Comparison of ENCODE assay signal across 8 cellular contexts in genomic region chr11:134036484-134037092, GRCh38. TPM values are rescaled to one million over a fixed set of nuclear protein-coding genes. Genes with fewer than 3 reads are reported as not detected.
DNase-seq lines count a peak whose midpoint lies in the region; ATAC-seq and TF ChIP-seq lines count a peak whose summit lies in the region.

No MANE protein-coding gene starts in this region.

- H3K9me3 Mint-ChIP-seq in Calu3 (ENCODE audit: low read depth, unreplicated experiment) (peaks cover 2% of the 10 kb centered on the region), T-cell (no peaks in the 10 kb centered on the region)

- H3K4me1 ChIP-seq in fibroblast of lung (ENCODE audit: control insufficient read depth, extremely low read depth, insufficient read depth, low read length) (peaks cover 25% of the 10 kb centered on the region), parathyroid adenoma (peaks cover 14% of the 10 kb centered on the region)

- BruUV-seq in Calu3 (replicated peaks; lab: Mats Ljungman, UMichigan) = no TSS peak

- H3K27ac Mint-ChIP-seq in Calu3 (ENCODE audit: unreplicated experiment) = no peak overlapping the region
- H3K27ac Mint-ChIP-seq in T-cell = peak overlapping the region; percentile 91 to 96

- H3K27me3 Mint-ChIP-seq in Calu3 (ENCODE audit: unreplicated experiment) = peaks cover 53% of the 10 kb centered on the region
- peaks cover 0 to 7% of the 10 kb centered on the region in 2 donors for H3K27me3 Mint-ChIP-seq in T-cell

- no peaks in the 10 kb centered on the region for H3K79me2 ChIP-seq in fibroblast of lung (ENCODE audit: control insufficient read depth, insufficient read depth, low read length)
- H3K79me2 ChIP-seq in parathyroid adenoma = no peaks in the 10 kb centered on the region

- peak overlapping the region; percentile 19 for H2AFZ ChIP-seq in fibroblast of lung (ENCODE audit: low read length)
- H2AFZ ChIP-seq in parathyroid adenoma = peak overlapping the region; percentile 92

- H3K36me3 ChIP-seq in fibroblast of lung (ENCODE audit: control insufficient read depth, insufficient read depth, low read length) = no peaks in the 10 kb centered on the region
- no peaks in the 10 kb centered on the region for H3K36me3 ChIP-seq in parathyroid adenoma (ENCODE audit: control insufficient read depth, insufficient read depth, low read length)

- no peaks in the 10 kb centered on the region for H4K20me1 ChIP-seq in fibroblast of lung (ENCODE audit: control insufficient read depth, extremely low read depth, insufficient read depth, low read length)

- peak; percentile 15 to 30 (median 27) for ATAC-seq in T-cell (replicated peaks in 1 of 4)
- ATAC-seq in HG03571 (IDR thresholded peaks at IDR 0.05; ENCODE audit: unreplicated experiment) = no peak

- H3K27me3 ChIP-seq in fibroblast of lung (ENCODE audit: control insufficient read depth, insufficient read depth, low read length) (peaks cover 9% of the 10 kb centered on the region), parathyroid adenoma (ENCODE audit: control insufficient read depth, insufficient read depth, low read length) (no peaks in the 10 kb centered on the region)

- H3K4me1 Mint-ChIP-seq in Calu3 (ENCODE audit: low read depth, unreplicated experiment) (no peaks in the 10 kb centered on the region), T-cell (peaks cover 52 to 55% (median 55%) of the 10 kb centered on the region in 3 donors)

- H3K27ac ChIP-seq in fibroblast of lung (ENCODE audit: insufficient read depth, low read length) (no peak overlapping the region), parathyroid adenoma (peak overlapping the region; percentile 80)

- intact Hi-C loops in Calu3 (cut with micrococcal nuclease; ENCODE audit: unreplicated experiment) = no loop called here

- DNase-seq in Calu3 (no peak), T-cell (peak in 3 of 34 experiments; percentile 20 to 29 (median 21)), fibroblast of lung (ENCODE audit: low read depth in 2 of 2) (no peak), dedifferentiated amniotic fluid mesenchymal stem cell (ENCODE audit: extremely low spot score) (no peak), Ammon's horn (ENCODE audit: low spot score) (no peak)
- no peak for DNase-seq in effector CD4-positive, alpha-beta T cell

- H3K9ac ChIP-seq in fibroblast of lung (ENCODE audit: insufficient read depth, low read length) (no peak overlapping the region), parathyroid adenoma (no peak overlapping the region)

- CTCF ChIA-PET in Calu3 (lab: Charles Lee) (interaction anchor here (1.4 kb wide), 1 partner anchor 9 kb away, joined by 3 read pairs; no protein-coding TSS in a partner anchor), T-cell (lab: Charles Lee) (interaction anchor here in 1 of 2 donors (0.5 to 1.0 kb wide), 2 partner anchors 14 to 174 kb away, joined by 3 read pairs; no protein-coding TSS in a partner anchor)

- H3K4me3 Mint-ChIP-seq in Calu3 (ENCODE audit: low read depth, unreplicated experiment) (peak overlapping the region; percentile 63), T-cell (peak overlapping the region; percentile 87 to 96 (median 91))

- POLR2A ChIA-PET in T-cell (lab: Charles Lee) = interaction anchor here in 1 of 2 donors (0.5 kb wide), 1 partner anchor 94 kb away, joined by 3 read pairs; no protein-coding TSS in a partner anchor

- H3K36me3 Mint-ChIP-seq in Calu3 (ENCODE audit: insufficient read depth, unreplicated experiment) (peaks cover 5% of the 10 kb centered on the region), T-cell (no peaks in the 10 kb centered on the region)

- H3K4me3 ChIP-seq in fibroblast of lung (replicated peaks in 1 of 4; ENCODE audit: control extremely low read depth in 1 of 4, insufficient read depth in 1 of 4, low read depth in 3 of 4, low read length in 4 of 4) = peak overlapping the region; percentile 27 to 70 (median 56)
- H3K4me3 ChIP-seq in parathyroid adenoma (ENCODE audit: low read depth, low read length) = peak overlapping the region; percentile 57

- H3K4me2 ChIP-seq in fibroblast of lung (ENCODE audit: extremely low read depth, insufficient read depth, low read length) (peak overlapping the region; percentile 89), parathyroid adenoma (ENCODE audit: low read length) (peak overlapping the region; percentile 87)

- TF ChIP-seq CTCF in Calu3 (IDR thresholded peaks at IDR 0.05; ENCODE audit: unreplicated experiment) = no peak
- no peak for TF ChIP-seq CTCF in fibroblast of lung (conservative IDR thresholded peaks at IDR 0.05 in 1 of 2, IDR thresholded peaks at IDR 0.05 in 1 of 2; ENCODE audit: low read depth in 1 of 2, low read length in 2 of 2)
- TF ChIP-seq CTCF in parathyroid adenoma (IDR thresholded peaks at IDR 0.05) = no peak

- H3K9me3 ChIP-seq in fibroblast of lung (ENCODE audit: control insufficient read depth, insufficient read depth, low read depth, low read length) (no peaks in the 10 kb centered on the region), parathyroid adenoma (ENCODE audit: control insufficient read depth, low read length) (no peaks in the 10 kb centered on the region)

RNA-seq across cellular contexts. Expression of gene JAM3, which starts 32.3 kb away (rescaled TPM):
- 0.22 TPM in 1 of 2 replicates, not detected in the other for total RNA-seq in Calu3 (2022)
- 10 to 100 TPM in 1 of 5 donors, 1 to 10 TPM in 4; 6.6 to 10.7 (median 8.2) TPM for total RNA-seq in T-cell
- total RNA-seq in fibroblast of lung = 60.4 and 85.7 TPM in 2 replicates
- 44.1 and 54.5 TPM in 2 replicates for polyA plus RNA-seq in fibroblast of lung
- 34.3 and 41.9 TPM in 2 replicates for polyA plus RNA-seq in fibroblast of lung (2012)
- polyA minus RNA-seq in fibroblast of lung (ENCODE audit: low replicate concordance) = 53.5 and 56.9 TPM in 2 replicates
